Comparison of ENCODE assay signal across 12 cellular contexts in the genomic region with DNA sequence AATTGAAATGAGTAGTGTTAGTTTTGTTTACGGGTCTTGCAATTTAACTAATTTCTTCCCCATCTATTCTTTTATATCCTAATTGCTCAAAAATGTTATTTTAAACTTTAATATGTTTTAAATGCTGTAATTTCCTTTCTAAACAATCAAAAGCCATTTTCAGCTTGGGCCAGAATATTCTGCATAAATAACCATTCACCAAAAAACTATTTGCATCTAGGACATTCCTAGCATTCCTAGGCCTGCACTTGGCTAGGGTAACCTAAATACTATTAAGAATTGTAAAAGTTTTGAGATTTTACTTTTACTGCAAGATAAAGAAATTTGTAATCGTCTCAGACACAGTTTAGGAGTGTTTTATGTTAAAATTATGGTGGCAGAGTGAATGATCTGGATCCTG. TPM values are rescaled to one million over a fixed set of nuclear protein-coding genes. Genes with fewer than 3 reads are reported as not detected.
DNase-seq lines count a peak whose midpoint lies in the region; TF ChIP-seq lines count a peak whose summit lies in the region.
"Had no signal": no experiment of that assay in that cellular context is flagged by ENCODE, and none has a peak within 500 bp of the region (broad histone marks: within the 10 kb centered on the region; RNA-seq: fewer than 3 reads in every experiment).

No MANE protein-coding gene starts in this region.

- no peak for TF ChIP-seq CTCF in foreskin fibroblast (IDR thresholded peaks at IDR 0.05; ENCODE audit: low read depth, low read length)

- no peaks in the 10 kb centered on the region for H3K9me3 ChIP-seq in adipocyte (ENCODE audit: control insufficient read depth, low read length)

- DNase-seq in ELR (ENCODE audit: low read depth) (peak; percentile 68), adipocyte (ENCODE audit: low read depth) (peak; percentile 76), foreskin fibroblast (peak; percentile 31 to 66), renal cortical epithelial cell (ENCODE audit: low read depth) (peak; percentile 62), cerebellum (ENCODE audit: low spot score) (no peak), ureter (ENCODE audit: low spot score) (no peak), occipital lobe (lab: John Stamatoyannopoulos, UW) (no peak)
- DNase-seq in activated naive CD4-positive, alpha-beta T cell treated with Interleukin-2 at 50 U/mL for 16 hours, result no peak
- DNase-seq: activated CD8-positive, alpha-beta T cell treated with anti-CD3 and anti-CD28 coated beads for 36 hours; amygdala; NCI-H774; small intestine had no signal

- H3K9ac ChIP-seq in adipocyte (ENCODE audit: low read length), result peak overlapping the region; percentile 85

- peaks cover 31% of the 10 kb centered on the region for H3K4me1 ChIP-seq in adipocyte (ENCODE audit: control insufficient read depth, insufficient read depth, low read length)

- H3K27me3 ChIP-seq in adipocyte (replicated peaks; ENCODE audit: control insufficient read depth, insufficient read depth, low read length), result no peaks in the 10 kb centered on the region

- no peaks in the 10 kb centered on the region for H3K36me3 ChIP-seq in adipocyte (ENCODE audit: control insufficient read depth, insufficient read depth, low read length, severe bottlenecking)

- H3K4me3 ChIP-seq in adipocyte (ENCODE audit: low read length), result peak overlapping the region; percentile 39
- no peak overlapping the region for H3K4me3 ChIP-seq in foreskin fibroblast (ENCODE audit: low read depth in 1 of 2, low read length in 2 of 2)

RNA-seq across cellular contexts. Expression of gene ETAA1, which starts 7.8 kb away (rescaled TPM):
- total RNA-seq in renal cortical epithelial cell (22.7 and 29.4 TPM in 2 replicates), cerebellum (22.8 TPM), ureter (14.0 TPM), occipital lobe (21.7 TPM)

Comparison
In these comparisons a context has a peak if more than half of its experiments do, and no peak if none do; other contexts are left out.
1. DNase-seq: peak in ELR (single experiment), adipocyte (single experiment), foreskin fibroblast (2 of 2) and renal cortical epithelial cell (single experiment); none in cerebellum (single experiment), activated naive CD4-positive, alpha-beta T cell treated with Interleukin-2 at 50 U/mL for 16 hours (single experiment), ureter (single experiment) and occipital lobe (single experiment).